8 cellular contexts compared by ENCODE assay signal in the genomic region with DNA sequence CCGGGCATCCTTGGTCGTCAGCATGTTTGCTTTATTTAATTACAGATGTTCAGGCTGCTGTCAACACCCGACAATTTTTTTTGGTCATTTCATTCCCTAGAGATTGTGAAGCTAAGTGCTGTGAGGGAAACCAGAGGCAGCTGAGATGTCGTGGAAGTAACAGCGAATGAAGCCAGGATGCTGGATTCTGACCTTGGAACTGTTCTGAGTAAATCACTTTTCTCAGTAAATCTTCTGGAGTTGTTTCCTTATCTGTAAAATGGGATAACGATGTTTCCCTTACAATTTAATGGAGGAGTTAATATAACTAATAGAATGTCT. TPM values are rescaled to one million over a fixed set of nuclear protein-coding genes. Genes with fewer than 3 reads are reported as not detected.
DNase-seq lines count a peak whose midpoint lies in the region.

No MANE protein-coding gene starts in this region.

- H2AFZ ChIP-seq in Karpas-422 (ENCODE audit: low read length), result peak overlapping the region; percentile 83; the same call in 1 of the 2 replicates
- peak overlapping the region; percentile 26 for H2AFZ ChIP-seq in trophoblast cell (ENCODE audit: insufficient read depth, low read length, poor library complexity)

- H3K36me3 ChIP-seq in Karpas-422 (ENCODE audit: insufficient read depth, low read length) (peaks cover 5% of the 10 kb centered on the region; the same call in 1 of the 2 replicates), endocrine pancreas (ENCODE audit: control insufficient read depth, insufficient read depth, low read length) (no peaks in the 10 kb centered on the region), trophoblast cell (ENCODE audit: control insufficient read depth in 1 of 2, insufficient read depth in 2 of 2, low read length in 2 of 2) (no peaks in the 10 kb centered on the region)

- no peaks in the 10 kb centered on the region for H3K27me3 ChIP-seq in Karpas-422 (ENCODE audit: low read length)
- H3K27me3 ChIP-seq in endocrine pancreas (ENCODE audit: control insufficient read depth, insufficient read depth, low read length), result no peaks in the 10 kb centered on the region
- no peaks in the 10 kb centered on the region for H3K27me3 ChIP-seq in trophoblast cell (ENCODE audit: insufficient read depth, low read length)

- no peak overlapping the region for H2BK120ac ChIP-seq in trophoblast cell (ENCODE audit: insufficient read depth, low read length, poor library complexity)

- no CpG with 5 or more reads among the region's 6 CpGs for WGBS in trophoblast cell (ENCODE audit: extremely low coverage, insufficient coverage, insufficient read length)

- DNase-seq in T-helper 1 cell, result no peak
- no peak for DNase-seq in Karpas-422
- DNase-seq in trophoblast cell, result no peak
- DNase-seq in HK-2 (ENCODE audit: unreplicated experiment), result no peak
- DNase-seq in GOT3 (lab: John Stamatoyannopoulos, UW), result no peak
- DNase-seq in OCI-M2 (lab: John Stamatoyannopoulos, UW; ENCODE audit: unreplicated experiment), result no peak

- no peak overlapping the region for H3K4ac ChIP-seq in trophoblast cell (ENCODE audit: low read depth, low read length)

- peaks cover 6% of the 10 kb centered on the region for H3K79me1 ChIP-seq in trophoblast cell (ENCODE audit: low read length)

- no peak overlapping the region for H2AK5ac ChIP-seq in trophoblast cell (ENCODE audit: low read length)

- peaks cover 18% of the 10 kb centered on the region for H3K4me1 ChIP-seq in Karpas-422 (ENCODE audit: low read length)
- H3K4me1 ChIP-seq in endocrine pancreas (ENCODE audit: control insufficient read depth, insufficient read depth, low read length), result peaks cover 4% of the 10 kb centered on the region
- peaks cover 0 to 3% of the 10 kb centered on the region in 2 experiments for H3K4me1 ChIP-seq in trophoblast cell (ENCODE audit: control insufficient read depth in 1 of 2, insufficient read depth in 2 of 2, low read length in 2 of 2)

- H3K14ac ChIP-seq in trophoblast cell (ENCODE audit: low read length), result no peak overlapping the region

- H3K36me3 Mint-ChIP-seq in T-helper 1 cell treated with Interleukin-12 subunit alpha and Interleukin-12 subunit beta and Interleukin-4 antibody, amounts not matched to agents 30 μg/mL and 1 μg/mL, for 36 hours (ENCODE audit: low read depth), result peaks cover 1% of the 10 kb centered on the region

- H3K9me3 ChIP-seq in Karpas-422 (ENCODE audit: low read length) (no peaks in the 10 kb centered on the region), endocrine pancreas (ENCODE audit: control insufficient read depth, low read length) (no peaks in the 10 kb centered on the region), trophoblast cell (ENCODE audit: insufficient read depth, low read depth, low read length) (no peaks in the 10 kb centered on the region)

- peaks cover 8% of the 10 kb centered on the region for H3K27me3 Mint-ChIP-seq in T-helper 1 cell treated with Interleukin-12 subunit alpha and Interleukin-12 subunit beta and Interleukin-4 antibody, amounts not matched to agents 30 μg/mL and 1 μg/mL, for 36 hours (ENCODE audit: low read depth)

- no peak overlapping the region for H3K18ac ChIP-seq in trophoblast cell (ENCODE audit: low read length)

- H3K27ac ChIP-seq in Karpas-422 (ENCODE audit: low read length), result no peak overlapping the region
- H3K27ac ChIP-seq in trophoblast cell (ENCODE audit: low read depth, low read length), result no peak overlapping the region

- peak overlapping the region; percentile 26 for H4K8ac ChIP-seq in trophoblast cell (ENCODE audit: low read depth, low read length)

- H3K9me3 Mint-ChIP-seq in T-helper 1 cell treated with Interleukin-12 subunit alpha and Interleukin-12 subunit beta and Interleukin-4 antibody, amounts not matched to agents 30 μg/mL and 1 μg/mL, for 36 hours, result no peaks in the 10 kb centered on the region

- H3K4me1 Mint-ChIP-seq in T-helper 1 cell treated with Interleukin-12 subunit alpha and Interleukin-12 subunit beta and Interleukin-4 antibody, amounts not matched to agents 30 μg/mL and 1 μg/mL, for 36 hours (ENCODE audit: low read depth), result peaks cover 35% of the 10 kb centered on the region

- H3K4me3 ChIP-seq in Karpas-422 (ENCODE audit: low read length) (peak overlapping the region; percentile 91), endocrine pancreas (ENCODE audit: control insufficient read depth, insufficient read depth, low read length) (peak overlapping the region; percentile 64), trophoblast cell (ENCODE audit: low read depth, low read length) (peak overlapping the region; percentile 43)

- H2BK12ac ChIP-seq in trophoblast cell (ENCODE audit: low read length), result no peak overlapping the region

- H2BK5ac ChIP-seq in trophoblast cell (ENCODE audit: low read depth, low read length, poor library complexity), result no peak overlapping the region

- H4K20me1 ChIP-seq in Karpas-422 (ENCODE audit: insufficient read depth, low read depth, low read length), result peaks cover 13% of the 10 kb centered on the region

- H3K4me2 ChIP-seq in Karpas-422 (ENCODE audit: low read depth, low read length, poor library complexity, severe bottlenecking), result peak overlapping the region; percentile 98
- H3K4me2 ChIP-seq in trophoblast cell (ENCODE audit: low read length), result peak overlapping the region; percentile 76

- no peak overlapping the region for H4K91ac ChIP-seq in trophoblast cell (ENCODE audit: low read depth, low read length)

- H3K23ac ChIP-seq in trophoblast cell (ENCODE audit: low read length), result no peak overlapping the region

- H3K79me2 ChIP-seq in Karpas-422 (ENCODE audit: low read length) (peaks cover 45% of the 10 kb centered on the region), trophoblast cell (ENCODE audit: control insufficient read depth, insufficient read depth, low read length, poor library complexity) (peaks cover 12% of the 10 kb centered on the region)

- no peak overlapping the region for H4K12ac ChIP-seq in trophoblast cell (ENCODE audit: low read depth, low read length)

- no peaks in the 10 kb centered on the region for H3K9me2 ChIP-seq in Karpas-422 (replicated peaks; ENCODE audit: insufficient read depth, low read length)

- H3K27ac Mint-ChIP-seq in T-helper 1 cell treated with Interleukin-12 subunit alpha and Interleukin-12 subunit beta and Interleukin-4 antibody, amounts not matched to agents 30 μg/mL and 1 μg/mL, for 36 hours, result peak overlapping the region; percentile 96

- H3K4me3 Mint-ChIP-seq in T-helper 1 cell treated with Interleukin-12 subunit alpha and Interleukin-12 subunit beta and Interleukin-4 antibody, amounts not matched to agents 30 μg/mL and 1 μg/mL, for 36 hours, result peak overlapping the region; percentile 96

- H3K9ac ChIP-seq in Karpas-422 (ENCODE audit: low read length) (peak overlapping the region; percentile 90), endocrine pancreas (ENCODE audit: control insufficient read depth, insufficient read depth, low read length) (peak overlapping the region; percentile 38), trophoblast cell (ENCODE audit: low read length) (no peak overlapping the region)

RNA-seq across cellular contexts. Expression of gene CKAP5, which starts 0.4 kb away (rescaled TPM):
- 70.0 and 82.2 TPM in 2 replicates for total RNA-seq in Karpas-422 (2014; rRNA removed; shearing (Covaris generic); ENCODE audit: low replicate concordance)
- 72.9 and 73.3 TPM in 2 replicates for polyA plus RNA-seq in trophoblast cell (2013)
